In genomic region chr1:39919545-39919944, GRCh38 we compare ENCODE assay signal across 9 cellular contexts. TPM values are rescaled to one million over a fixed set of nuclear protein-coding genes. Genes with fewer than 3 reads are reported as not detected.
DNase-seq lines count a peak whose midpoint lies in the region; ATAC-seq and TF ChIP-seq lines count a peak whose summit lies in the region.
"Had no signal": no experiment of that assay in that cellular context is flagged by ENCODE, and none has a peak within 500 bp of the region (broad histone marks: within the 10 kb centered on the region; RNA-seq: fewer than 3 reads in every experiment).

No MANE protein-coding gene starts in this region.

- peak; percentile 6 for DNase-seq in activated CD4-positive, CD25-positive, alpha-beta regulatory T cell treated with anti-CD3 and anti-CD28 coated beads, Interleukin-2, amount 50 U/mL, for 16 hours (ENCODE audit: low read depth, low spot score)
- no peak for DNase-seq in activated CD4-positive, CD25-positive, alpha-beta regulatory T cell treated with anti-CD3 and anti-CD28 coated beads, Interleukin-2, amount 50 U/mL, for 72 hours
- peak; percentile 81 to 87 for DNase-seq in Kasumi-1 (lab: John Stamatoyannopoulos, UW)
- peak; percentile 80 for DNase-seq in OCI-LY7 (ENCODE audit: low spot score)
- DNase-seq in germinal center (ENCODE audit: low spot score), result peak; percentile 77
- DNase-seq in progenitor cell of endocrine pancreas (ENCODE audit: low spot score, unreplicated experiment), result peak; percentile 23
- DNase-seq in putamen (ENCODE audit: low spot score), result no peak

- H3K36me3 ChIP-seq in OCI-LY7 (ENCODE audit: insufficient read depth, low read length), result no peaks in the 10 kb centered on the region
- H3K36me3 ChIP-seq: BLaER1 had no signal

- ATAC-seq in activated T-helper 17 cell treated with anti-CD3 and anti-CD28 coated beads, Interleukin-2, amount 50 U/mL, for 72 hours (replicated peaks), result peak; percentile 98

- no peaks in the 10 kb centered on the region for H3K36me3 Mint-ChIP-seq in activated T-helper 17 cell treated with anti-CD3 and anti-CD28 coated beads, Interleukin-2, amount 50 U/mL, for 72 hours (ENCODE audit: low read depth)
- H3K36me3 Mint-ChIP-seq in progenitor cell of endocrine pancreas (ENCODE audit: insufficient read depth), result no peaks in the 10 kb centered on the region

- no peaks in the 10 kb centered on the region for H3K4me1 Mint-ChIP-seq in activated T-helper 17 cell treated with anti-CD3 and anti-CD28 coated beads, Interleukin-2, amount 50 U/mL, for 72 hours
- peaks cover 5% of the 10 kb centered on the region for H3K4me1 Mint-ChIP-seq in progenitor cell of endocrine pancreas (ENCODE audit: low read depth)

- no peak overlapping the region for H3K27ac ChIP-seq in OCI-LY7 (ENCODE audit: low read depth, low read length, poor library complexity, severe bottlenecking)
- H3K27ac ChIP-seq: BLaER1 had no signal

- CTCF ChIA-PET in OCI-LY7 (lab: Charles Lee; ENCODE audit: unreplicated experiment), result interaction anchor here (0.6 to 1.7 kb wide), 10 partner anchors 17 to 138 kb away, joined by 3 to 14 read pairs (median 5); no protein-coding TSS in a partner anchor

- H3K79me2 ChIP-seq in OCI-LY7 (ENCODE audit: insufficient read depth, low read depth, low read length), result no peaks in the 10 kb centered on the region

- no peaks in the 10 kb centered on the region for H3K9me3 Mint-ChIP-seq in activated T-helper 17 cell treated with anti-CD3 and anti-CD28 coated beads, Interleukin-2, amount 50 U/mL, for 72 hours
- H3K9me3 Mint-ChIP-seq in progenitor cell of endocrine pancreas (ENCODE audit: low read depth), result no peaks in the 10 kb centered on the region

- H3K4me1 ChIP-seq in OCI-LY7 (ENCODE audit: insufficient read depth, low read length, poor library complexity, severe bottlenecking), result no peaks in the 10 kb centered on the region
- H3K4me1 ChIP-seq: BLaER1 had no signal

- H3K27me3 Mint-ChIP-seq in activated T-helper 17 cell treated with anti-CD3 and anti-CD28 coated beads, Interleukin-2, amount 50 U/mL, for 72 hours, result peaks cover 3% of the 10 kb centered on the region
- peaks cover 25% of the 10 kb centered on the region for H3K27me3 Mint-ChIP-seq in progenitor cell of endocrine pancreas

- no peaks in the 10 kb centered on the region for H3K9me2 ChIP-seq in OCI-LY7 (ENCODE audit: insufficient read depth, low read length)

- no peak overlapping the region for H2AFZ ChIP-seq in OCI-LY7 (ENCODE audit: low read length)

- H3K9me3 ChIP-seq in OCI-LY7 (ENCODE audit: low read length), result no peaks in the 10 kb centered on the region
- H3K9me3 ChIP-seq: BLaER1 had no signal

- no TSS peak for BruUV-seq in OCI-LY7 (replicated peaks; lab: Mats Ljungman, UMichigan)

- no peak overlapping the region for H3K27ac Mint-ChIP-seq in activated T-helper 17 cell treated with anti-CD3 and anti-CD28 coated beads, Interleukin-2, amount 50 U/mL, for 72 hours
- no peak overlapping the region for H3K27ac Mint-ChIP-seq in progenitor cell of endocrine pancreas

- TF ChIP-seq CTCF in OCI-LY7 (conservative IDR thresholded peaks at IDR 0.05; ENCODE audit: low read length) (peak; percentile 87), progenitor cell of endocrine pancreas (IDR thresholded peaks at IDR 0.05; ENCODE audit: unreplicated experiment) (peak; percentile 73)

- POLR2A ChIA-PET in OCI-LY7 (lab: Charles Lee), result interaction anchor here (0.5 to 1.2 kb wide), 10 partner anchors 36 to 1303 kb away, joined by 3 to 13 read pairs (median 4); no protein-coding TSS in a partner anchor

- H3K4me3 ChIP-seq in OCI-LY7 (ENCODE audit: low read depth, low read length, poor library complexity, severe bottlenecking), result no peak overlapping the region
- H3K4me3 ChIP-seq: BLaER1 had no signal

- no peak overlapping the region for H3K4me2 ChIP-seq in OCI-LY7 (ENCODE audit: low read length)
- H3K4me2 ChIP-seq: BLaER1 had no signal

- intact Hi-C loops in OCI-LY7 (cut with micrococcal nuclease; ENCODE audit: unreplicated experiment), result loop anchor here (1.0 kb wide), 2 partner anchors 54 to 113 kb away; no protein-coding TSS in a partner anchor

- H4K20me1 ChIP-seq in OCI-LY7 (ENCODE audit: insufficient read depth, low read length), result no peaks in the 10 kb centered on the region
- H4K20me1 ChIP-seq: BLaER1 had no signal

- no peak overlapping the region for H3K4me3 Mint-ChIP-seq in activated T-helper 17 cell treated with anti-CD3 and anti-CD28 coated beads, Interleukin-2, amount 50 U/mL, for 72 hours
- H3K4me3 Mint-ChIP-seq in progenitor cell of endocrine pancreas (ENCODE audit: low read depth), result no peak overlapping the region

RNA-seq across cellular contexts. Expression of gene MYCL, which starts 17.8 kb away (rescaled TPM):
- total RNA-seq in OCI-LY7 (2014; rRNA removed; shearing (Covaris generic)), result 0.41 and 1.6 TPM in 2 replicates
- total RNA-seq in OCI-LY7 (2022), result 1.0 and 1.3 TPM in 2 replicates
- total RNA-seq in activated T-helper 17 cell treated with anti-CD3 and anti-CD28 coated beads, Interleukin-2, amount 50 U/mL, for 72 hours, result under 1 TPM in 1 of 2 donors, not detected in 1; 0.09 TPM
- total RNA-seq in progenitor cell of endocrine pancreas, result 19.3 and 21.3 TPM in 2 replicates

RNA-seq across cellular contexts. Expression of gene MFSD2A, which starts 35.4 kb away (rescaled TPM):
- total RNA-seq in OCI-LY7 (2014; rRNA removed; shearing (Covaris generic)), result 6.4 and 9.9 TPM in 2 replicates
- total RNA-seq in OCI-LY7 (2022), result 11.0 and 13.4 TPM in 2 replicates
- total RNA-seq in activated T-helper 17 cell treated with anti-CD3 and anti-CD28 coated beads, Interleukin-2, amount 50 U/mL, for 72 hours, result 10 to 100 TPM in 1 of 2 donors, 1 to 10 TPM in 1; 8.1 to 10.3 TPM
- 1.8 and 2.4 TPM in 2 replicates for total RNA-seq in progenitor cell of endocrine pancreas

RNA-seq across cellular contexts. Expression of gene TRIT1, which starts 36.2 kb away (rescaled TPM):
- total RNA-seq in OCI-LY7 (2014; rRNA removed; shearing (Covaris generic)), result 24.8 and 29.6 TPM in 2 replicates
- total RNA-seq in OCI-LY7 (2022) (22.6 and 22.9 TPM in 2 replicates), progenitor cell of endocrine pancreas (35.9 and 43.3 TPM in 2 replicates)
- total RNA-seq in activated T-helper 17 cell treated with anti-CD3 and anti-CD28 coated beads, Interleukin-2, amount 50 U/mL, for 72 hours, result 10 to 100 TPM; 33.6 to 41.0 TPM

Comparison
In these comparisons a context has a peak if more than half of its experiments do, and no peak if none do; other contexts are left out.
1. DNase-seq: peak in activated CD4-positive, CD25-positive, alpha-beta regulatory T cell treated with anti-CD3 and anti-CD28 coated beads, Interleukin-2, amount 50 U/mL, for 16 hours (single experiment), Kasumi-1 (2 of 2), OCI-LY7 (single experiment), germinal center (single experiment) and progenitor cell of endocrine pancreas (single experiment); none in activated CD4-positive, CD25-positive, alpha-beta regulatory T cell treated with anti-CD3 and anti-CD28 coated beads, Interleukin-2, amount 50 U/mL, for 72 hours (single experiment) and putamen (single experiment).